ENCODE assay signal across 16 cellular contexts in genomic region chr2:144498215-144498614, GRCh38. TPM values are rescaled to one million over a fixed set of nuclear protein-coding genes. Genes with fewer than 3 reads are reported as not detected.
DNase-seq lines count a peak whose midpoint lies in the region; ATAC-seq and TF ChIP-seq lines count a peak whose summit lies in the region.
"Had no signal": no experiment of that assay in that cellular context is flagged by ENCODE, and none has a peak within 500 bp of the region (broad histone marks: within the 10 kb centered on the region; RNA-seq: fewer than 3 reads in every experiment).

No MANE protein-coding gene starts in this region.

- in situ Hi-C loops in GM23248 (cut with MboI), result no loop called here

- no peaks in the 10 kb centered on the region for H3K9me3 ChIP-seq in left ventricle myocardium inferior (replicated peaks)
- H3K9me3 ChIP-seq in heart right ventricle, result no peaks in the 10 kb centered on the region
- no peaks in the 10 kb centered on the region for H3K9me3 ChIP-seq in upper lobe of left lung
- H3K9me3 ChIP-seq in GM23248 (ENCODE audit: low read depth), result no peaks in the 10 kb centered on the region
- H3K9me3 ChIP-seq: esophagus muscularis mucosa had no signal

- H3K9me2 ChIP-seq in GM23248 (ENCODE audit: insufficient read depth), result no peaks in the 10 kb centered on the region

- H3K79me2 ChIP-seq in GM23248 (ENCODE audit: insufficient read depth), result peaks cover 96% of the 10 kb centered on the region

- no peak overlapping the region for H3K9ac ChIP-seq in GM23248

- H4K20me1 ChIP-seq in GM23248 (ENCODE audit: insufficient read depth), result no peaks in the 10 kb centered on the region

- H3K4me1 Mint-ChIP-seq in natural killer cell, result peaks cover 76 to 85% of the 10 kb centered on the region in 2 donors
- H3K4me1 Mint-ChIP-seq: activated naive CD4-positive, alpha-beta T cell treated with anti-CD3 and anti-CD28 coated beads, Interleukin-2, amount 50 U/mL, for 24 hours had no signal

- peaks cover 18% of the 10 kb centered on the region for H3K36me3 Mint-ChIP-seq in natural killer cell
- H3K36me3 Mint-ChIP-seq: activated naive CD4-positive, alpha-beta T cell treated with anti-CD3 and anti-CD28 coated beads, Interleukin-2, amount 50 U/mL, for 24 hours had no signal

- H3K36me3 ChIP-seq in left ventricle myocardium inferior, result no peaks in the 10 kb centered on the region
- peaks cover 0 to 84% (median 0%) of the 10 kb centered on the region in 9 donors for H3K36me3 ChIP-seq in heart right ventricle
- H3K36me3 ChIP-seq in upper lobe of left lung, result peaks cover 0 to 3% (median 0%) of the 10 kb centered on the region in 4 donors
- peaks cover 4% of the 10 kb centered on the region; the same call in 1 of the 2 replicates for H3K36me3 ChIP-seq in GM23248 (ENCODE audit: low read depth)
- H3K36me3 ChIP-seq: esophagus muscularis mucosa had no signal

- no peak for TF ChIP-seq EP300 in upper lobe of left lung (IDR thresholded peaks at IDR 0.05)

- H3K9me3 Mint-ChIP-seq in natural killer cell, result no peaks in the 10 kb centered on the region
- H3K9me3 Mint-ChIP-seq: activated naive CD4-positive, alpha-beta T cell treated with anti-CD3 and anti-CD28 coated beads, Interleukin-2, amount 50 U/mL, for 24 hours; activated T-cell treated with anti-CD3 and anti-CD28 coated beads, Interleukin-2, amount 50 U/mL, for 4 hours; CD4-positive, alpha-beta T cell had no signal

- H3K4me1 ChIP-seq in left ventricle myocardium inferior (peaks cover 66% of the 10 kb centered on the region), heart right ventricle (peaks cover 20 to 89% (median 58%) of the 10 kb centered on the region in 9 donors), upper lobe of left lung (peaks cover 27 to 49% (median 37%) of the 10 kb centered on the region in 4 donors), GM23248 (ENCODE audit: insufficient read depth) (peaks cover 25% of the 10 kb centered on the region)

- no peak overlapping the region for H3K4me2 ChIP-seq in GM23248 (ENCODE audit: unreplicated experiment)

- TF ChIP-seq CTCF in left ventricle myocardium inferior (IDR thresholded peaks at IDR 0.05; ENCODE audit: borderline replicate concordance) (no peak), heart right ventricle (IDR thresholded peaks at IDR 0.05) (no peak), natural killer cell (IDR thresholded peaks at IDR 0.05) (no peak), upper lobe of left lung (IDR thresholded peaks at IDR 0.05) (no peak)

- WGBS in heart right ventricle, 2 donors, result 81 to 83% methylated on average over 8 of the region's 8 CpGs
- WGBS in upper lobe of left lung, 2 donors, result 79 to 84% methylated on average over 8 of the region's 8 CpGs
- WGBS in GM23248 (ENCODE audit: low coverage in 1 of 2, low lambda C conversion rate in 2 of 2, missing lambda C conversion rate in 2 of 2), 2 experiments, result 85 to 88% methylated on average over 8 of the region's 8 CpGs

- H2AFZ ChIP-seq in GM23248, result no peak overlapping the region

- peak overlapping the region; percentile 59 for H3K4me3 Mint-ChIP-seq in natural killer cell
- H3K4me3 Mint-ChIP-seq: activated naive CD4-positive, alpha-beta T cell treated with anti-CD3 and anti-CD28 coated beads, Interleukin-2, amount 50 U/mL, for 24 hours; activated T-cell treated with anti-CD3 and anti-CD28 coated beads, Interleukin-2, amount 50 U/mL, for 4 hours; CD4-positive, alpha-beta T cell had no signal

- DNase-seq in left ventricle myocardium inferior (no peak), heart right ventricle (no peak), caudate nucleus (lab: John Stamatoyannopoulos, UW) (no peak), natural killer cell (no peak), upper lobe of left lung (no peak), GM23248 (no peak)
- DNase-seq: activated CD4-positive, alpha-beta T cell treated with anti-CD3 and anti-CD28 coated beads, Interleukin-2, amount 50 U/mL, for 4 hours; activated T-cell treated with anti-CD3 and anti-CD28 coated beads, Interleukin-2, amount 50 U/mL, for 4 hours; CD4-positive, alpha-beta T cell; NCI-H2081; NCI-H748 treated with DMSO at 0.1 percent for 48 hours; stimulated activated naive CD8-positive, alpha-beta T cell treated with anti-CD3 and anti-CD28 coated beads, Interleukin-15, Interleukin-2, amounts not matched to agents 100 U/mL and 50 U/mL, for 24 hours had no signal

- H3F3A ChIP-seq in GM23248 (ENCODE audit: insufficient read depth), result peaks cover 13% of the 10 kb centered on the region; the same call in 1 of the 2 replicates

- no peaks in the 10 kb centered on the region for H3K27me3 ChIP-seq in left ventricle myocardium inferior (ENCODE audit: low read depth)
- no peaks in the 10 kb centered on the region for H3K27me3 ChIP-seq in heart right ventricle
- no peaks in the 10 kb centered on the region for H3K27me3 ChIP-seq in upper lobe of left lung
- no peaks in the 10 kb centered on the region for H3K27me3 ChIP-seq in GM23248 (replicated peaks; ENCODE audit: insufficient read depth)
- H3K27me3 ChIP-seq: esophagus muscularis mucosa had no signal

- TF ChIP-seq POLR2A in upper lobe of left lung (IDR thresholded peaks at IDR 0.05), result no peak

- H3K27me3 Mint-ChIP-seq in natural killer cell (ENCODE audit: low read depth in 2 of 2), result no peaks in the 10 kb centered on the region
- H3K27me3 Mint-ChIP-seq: activated naive CD4-positive, alpha-beta T cell treated with anti-CD3 and anti-CD28 coated beads, Interleukin-2, amount 50 U/mL, for 24 hours had no signal

- intact Hi-C loops in left ventricle myocardium inferior (cut with micrococcal nuclease), result no loop called here
- intact Hi-C loops in heart right ventricle (cut with DNase I), result no loop called here
- intact Hi-C loops in natural killer cell (cut with micrococcal nuclease), result loop anchor here (5.0 kb wide), 1 partner anchor 66 kb away; no protein-coding TSS in a partner anchor

- H3K27ac ChIP-seq in left ventricle myocardium inferior (replicated peaks), result peak overlapping the region; percentile 37
- peak overlapping the region in 3 of 10 donors; percentile 26 to 43 (median 42) for H3K27ac ChIP-seq in heart right ventricle
- H3K27ac ChIP-seq in caudate nucleus (ENCODE audit: low read depth, low read length), result peak overlapping the region; percentile 29
- peak overlapping the region in 3 of 4 donors; percentile 30 to 67 (median 35) for H3K27ac ChIP-seq in upper lobe of left lung
- H3K27ac ChIP-seq in GM23248, result no peak overlapping the region

- H3K27ac Mint-ChIP-seq in natural killer cell, result peak overlapping the region; percentile 81 to 89
- H3K27ac Mint-ChIP-seq: activated naive CD4-positive, alpha-beta T cell treated with anti-CD3 and anti-CD28 coated beads, Interleukin-2, amount 50 U/mL, for 24 hours; CD4-positive, alpha-beta T cell had no signal

- ATAC-seq in heart right ventricle (no peak), natural killer cell (peak in 1 of 3 donors; percentile 8), upper lobe of left lung (ENCODE audit: low FRiP score in 2 of 2) (no peak), GM19351 (IDR thresholded peaks at IDR 0.05; ENCODE audit: unreplicated experiment) (no peak), GM19452 (IDR thresholded peaks at IDR 0.05; ENCODE audit: unreplicated experiment) (no peak)
- ATAC-seq: activated T-cell treated with anti-CD3 and anti-CD28 coated beads, Interleukin-2, amount 50 U/mL, for 4 hours; stimulated activated naive CD8-positive, alpha-beta T cell treated with anti-CD3 and anti-CD28 coated beads, Interleukin-15, Interleukin-2, amounts not matched to agents 100 U/mL and 50 U/mL, for 24 hours had no signal

- no peak overlapping the region for H3K4me3 ChIP-seq in left ventricle myocardium inferior
- no peak overlapping the region for H3K4me3 ChIP-seq in heart right ventricle
- H3K4me3 ChIP-seq in upper lobe of left lung, result no peak overlapping the region
- H3K4me3 ChIP-seq in GM23248, result no peak overlapping the region
- H3K4me3 ChIP-seq: esophagus muscularis mucosa had no signal

RNA-seq across cellular contexts. Expression of gene ZEB2, which starts 21.7 kb away (rescaled TPM):
- 89.1 TPM for total RNA-seq in left ventricle myocardium inferior
- total RNA-seq in heart right ventricle, result 10 to 100 TPM; 68.7 to 99.5 (median 88.2) TPM
- polyA plus RNA-seq in heart right ventricle, result 10 to 100 TPM; 17.2 to 26.0 TPM
- total RNA-seq in natural killer cell, result 1,000 to 10,000 TPM in 1 of 3 donors, 100 to 1,000 TPM in 2; 718 to 1,143 (median 944) TPM
- total RNA-seq in upper lobe of left lung, result 100 to 1,000 TPM; 104 to 237 (median 148) TPM
- total RNA-seq in GM23248 (2014; rRNA removed; shearing (Covaris generic)), result 36.4 and 46.8 TPM in 2 replicates
- polyA plus RNA-seq in GM23248 (2016; fragmentation: Nextera tagmentation; extraction: Ambion mirVana), result 25.6 and 26.2 TPM in 2 replicates
